Comparison of ENCODE assay signal across 16 cellular contexts in the genomic region with DNA sequence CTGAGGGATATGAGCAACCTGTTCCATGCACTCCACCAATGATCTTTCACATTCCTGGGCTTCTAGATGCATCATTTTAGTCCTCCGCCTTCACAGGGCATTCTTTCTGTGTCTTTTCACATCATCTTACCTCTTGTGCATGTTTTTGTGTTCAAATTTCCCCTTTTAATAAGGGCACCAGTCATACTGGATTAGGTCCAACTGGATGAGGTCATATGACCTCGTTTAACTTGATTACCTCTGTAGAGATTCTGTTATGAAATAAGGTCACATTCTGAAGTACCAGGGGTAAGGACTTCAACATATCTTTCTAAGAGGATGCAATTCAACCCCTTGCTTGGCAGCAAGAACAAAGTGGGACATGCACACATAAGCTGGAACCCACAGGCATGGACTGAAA.
"Had no signal": no experiment of that assay in that cellular context is flagged by ENCODE, and none has a peak within 500 bp of the region (broad histone marks: within the 10 kb centered on the region; RNA-seq: fewer than 3 reads in every experiment).

No MANE protein-coding gene starts in this region.

- H3K4me3 ChIP-seq: gastrocnemius medialis, heart left ventricle, pancreas, thoracic aorta, upper lobe of right lung had no signal

- H3K4me1 ChIP-seq: gastrocnemius medialis, heart left ventricle, pancreas, upper lobe of right lung had no signal

- H3K27ac ChIP-seq: brain microvascular endothelial cell, gastrocnemius medialis, heart left ventricle, pancreas, thoracic aorta, upper lobe of right lung had no signal

- DNase-seq: activated CD4-positive, CD25-positive, alpha-beta regulatory T cell treated with anti-CD3 and anti-CD28 coated beads, Interleukin-2, amount 50 U/mL, for 72 hours; activated naive CD8-positive, alpha-beta T cell treated with anti-CD3 and anti-CD28 coated beads for 36 hours; brain microvascular endothelial cell; cerebellar nuclear complex; effector CD8-positive, alpha-beta T cell; gastrocnemius medialis; heart left ventricle; naive B cell; pancreas; T1000; upper lobe of right lung had no signal

- FAIRE-seq: endothelial cell of umbilical vein, islet of Langerhans, pancreas had no signal

- H3K27me3 ChIP-seq: brain microvascular endothelial cell, gastrocnemius medialis, heart left ventricle, pancreas, upper lobe of right lung had no signal

- H3K9me3 ChIP-seq: gastrocnemius medialis, pancreas, thoracic aorta, upper lobe of right lung had no signal

- H3K36me3 ChIP-seq: brain microvascular endothelial cell, gastrocnemius medialis, heart left ventricle, pancreas, thoracic aorta, upper lobe of right lung had no signal

- ATAC-seq: gastrocnemius medialis; heart left ventricle; left lobe of liver; pancreas; stimulated activated effector memory CD8-positive, alpha-beta T cell treated with anti-CD3 and anti-CD28 coated beads, Interleukin-12 subunit alpha, Interleukin-12 subunit beta, amount 100 ng/mL, for 72 hours; upper lobe of right lung had no signal
